ENCODE assay signal across 8 cellular contexts in genomic region chr2:234497592-234498023, GRCh38. TPM values are rescaled to one million over a fixed set of nuclear protein-coding genes. Genes with fewer than 3 reads are reported as not detected.
A peak's percentile ranks its signal among the peaks of the same experiment; 100 is the strongest.
DNase-seq lines count a peak whose midpoint lies in the region; ATAC-seq and TF ChIP-seq lines count a peak whose summit lies in the region.

No MANE protein-coding gene starts in this region.

- H3K4me3 Mint-ChIP-seq in effector memory CD8-positive, alpha-beta T cell, result peak overlapping the region; percentile 84 to 100
- H3K4me3 Mint-ChIP-seq in neural crest cell, result peak overlapping the region; percentile 82

- no peaks in the 10 kb centered on the region for H3K9me3 Mint-ChIP-seq in effector memory CD8-positive, alpha-beta T cell
- H3K9me3 Mint-ChIP-seq in neural crest cell, result no peaks in the 10 kb centered on the region

- H3K27ac Mint-ChIP-seq in effector memory CD8-positive, alpha-beta T cell, result peak overlapping the region; percentile 99 to 100
- H3K27ac Mint-ChIP-seq in neural crest cell (ENCODE audit: unreplicated experiment), result no peak overlapping the region

- H4K20me1 ChIP-seq in OCI-LY7 (ENCODE audit: insufficient read depth, low read length), result peaks cover 19% of the 10 kb centered on the region

- no peak overlapping the region for H2AFZ ChIP-seq in OCI-LY7 (ENCODE audit: low read length)

- peak overlapping the region; percentile 58; the same call in 1 of the 2 replicates for H3K4me2 ChIP-seq in OCI-LY7 (ENCODE audit: low read length)

- no peaks in the 10 kb centered on the region for H3K9me3 ChIP-seq in OCI-LY7 (ENCODE audit: low read length)

- H3K27ac ChIP-seq in C4-2B (peak overlapping the region; percentile 39; the same call in 1 of the 2 replicates), OCI-LY7 (ENCODE audit: low read depth, low read length, poor library complexity, severe bottlenecking) (no peak overlapping the region)

- POLR2A ChIA-PET in OCI-LY7 (lab: Charles Lee), result interaction anchor here (0.5 to 5.5 kb wide), 8 partner anchors 12 to 367 kb away, joined by 3 to 60 read pairs (median 3); no protein-coding TSS in a partner anchor

- no TSS peak for BruUV-seq in OCI-LY7 (replicated peaks; lab: Mats Ljungman, UMichigan)

- CTCF ChIA-PET in OCI-LY7 (lab: Charles Lee; ENCODE audit: unreplicated experiment), result interaction anchor here (0.6 to 1.5 kb wide), 3 partner anchors 206 to 362 kb away, joined by 3 to 4 read pairs (median 4); no protein-coding TSS in a partner anchor

- H3K4me3 ChIP-seq in OCI-LY7 (ENCODE audit: low read depth, low read length, poor library complexity, severe bottlenecking), result peak overlapping the region; percentile 63

- DNase-seq in OCI-LY7 (ENCODE audit: low spot score), result no peak
- DNase-seq in effector memory CD8-positive, alpha-beta T cell, result no peak
- no peak for DNase-seq in neural crest cell (ENCODE audit: low read depth, low spot score)
- no peak for DNase-seq in NCI-H1436 (lab: John Stamatoyannopoulos, UW)
- DNase-seq in SW 1271 (lab: John Stamatoyannopoulos, UW), result no peak
- DNase-seq in NCI-H345 (lab: John Stamatoyannopoulos, UW), result no peak

- peaks cover 37% of the 10 kb centered on the region for H3K79me2 ChIP-seq in OCI-LY7 (ENCODE audit: insufficient read depth, low read depth, low read length)

- intact Hi-C loops in OCI-LY7 (cut with micrococcal nuclease; ENCODE audit: unreplicated experiment), result loop anchor here (5.0 kb wide), 1 partner anchor 640 kb away; no protein-coding TSS in a partner anchor

- H3K9me2 ChIP-seq in OCI-LY7 (ENCODE audit: insufficient read depth, low read length), result no peaks in the 10 kb centered on the region

- peaks cover 38 to 41% of the 10 kb centered on the region in 2 donors for H3K4me1 Mint-ChIP-seq in effector memory CD8-positive, alpha-beta T cell (ENCODE audit: low read depth in 2 of 2)
- H3K4me1 Mint-ChIP-seq in neural crest cell, result peaks cover 38% of the 10 kb centered on the region

- TF ChIP-seq CTCF in C4-2B (conservative IDR thresholded peaks at IDR 0.05), result no peak
- no peak for TF ChIP-seq CTCF in OCI-LY7 (conservative IDR thresholded peaks at IDR 0.05; ENCODE audit: low read length)
- TF ChIP-seq CTCF in neural crest cell (conservative IDR thresholded peaks at IDR 0.05), result no peak

- H3K27me3 Mint-ChIP-seq in effector memory CD8-positive, alpha-beta T cell, result peaks cover 0 to 4% of the 10 kb centered on the region in 2 donors
- H3K27me3 Mint-ChIP-seq in neural crest cell (ENCODE audit: low read depth), result peaks cover 29% of the 10 kb centered on the region

- ATAC-seq in effector memory CD8-positive, alpha-beta T cell (replicated peaks), result no peak
- no peak for ATAC-seq in GM19328 (IDR thresholded peaks at IDR 0.05; ENCODE audit: unreplicated experiment)

- H3K36me3 ChIP-seq in OCI-LY7 (ENCODE audit: insufficient read depth, low read length), result 0 out of 2 replicates have a peak, but pooled peaks cover 8% of the 10 kb centered on the region

- peaks cover 67% of the 10 kb centered on the region for H3K36me3 Mint-ChIP-seq in effector memory CD8-positive, alpha-beta T cell (ENCODE audit: insufficient read depth)
- H3K36me3 Mint-ChIP-seq in neural crest cell (ENCODE audit: low read depth), result peaks cover 2% of the 10 kb centered on the region

- peaks cover 28% of the 10 kb centered on the region for H3K4me1 ChIP-seq in OCI-LY7 (ENCODE audit: insufficient read depth, low read length, poor library complexity, severe bottlenecking)

RNA-seq across cellular contexts. Expression of gene ARL4C, which starts 0.7 kb away (rescaled TPM):
- 15.4 and 15.7 TPM in 2 replicates for total RNA-seq in OCI-LY7 (2014; rRNA removed; shearing (Covaris generic))
- 18.9 and 19.6 TPM in 2 replicates for total RNA-seq in OCI-LY7 (2022)
- total RNA-seq in neural crest cell, result 27.3 and 29.5 TPM in 2 replicates
